In the genomic region with DNA sequence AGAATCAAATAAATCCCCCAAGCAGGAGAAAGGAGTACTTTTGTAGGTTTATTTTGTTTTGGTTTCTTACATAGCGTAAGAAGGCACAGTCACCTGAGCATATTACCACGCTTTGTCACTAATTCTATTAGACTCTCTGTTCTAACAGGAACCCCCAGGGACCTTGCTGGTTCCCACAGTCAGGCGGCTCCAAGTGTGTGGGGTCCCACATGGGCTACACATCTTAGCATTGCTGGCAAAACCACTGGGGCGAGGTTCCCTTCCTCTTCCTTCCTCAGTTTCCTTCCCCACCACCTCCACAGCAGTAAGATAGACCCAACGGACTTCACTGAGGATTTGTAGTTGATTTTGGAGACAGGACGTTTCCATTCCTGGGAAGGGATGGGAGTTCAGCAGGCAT, we compare ENCODE assay signal across 32 cellular contexts. TPM values are rescaled to one million over a fixed set of nuclear protein-coding genes. Genes with fewer than 3 reads are reported as not detected.
"Had no signal": no experiment of that assay in that cellular context is flagged by ENCODE, and none has a peak within 500 bp of the region (broad histone marks: within the 10 kb centered on the region; RNA-seq: fewer than 3 reads in every experiment).

No MANE protein-coding gene starts in this region.

- H3K36me3 Mint-ChIP-seq: activated naive CD8-positive, alpha-beta T cell; immature natural killer cell; natural killer cell treated with Interleukin-12 subunit alpha and Interleukin-12 subunit beta and Interleukin-15 and Interleukin-18, amount 100 ng/mL, for 72 hours; stimulated activated naive B cell treated with anti-CD40 and anti-IgM and Interleukin-4, amounts not matched to agents 10 μg/mL and 1 μg/mL and 100 μg/mL, for 72 hours had no signal

- H3K4me3 Mint-ChIP-seq: activated CD4-positive, alpha-beta T cell treated with anti-CD3 and anti-CD28 coated beads for 36 hours; activated naive CD8-positive, alpha-beta T cell; effector memory CD8-positive, alpha-beta T cell; immature natural killer cell; natural killer cell treated with Interleukin-12 subunit alpha and Interleukin-12 subunit beta and Interleukin-15 and Interleukin-18, amount 100 ng/mL, for 72 hours; stimulated activated naive B cell treated with anti-CD40 and anti-IgM and Interleukin-4, amounts not matched to agents 10 μg/mL and 1 μg/mL and 100 μg/mL, for 72 hours; type B pancreatic cell had no signal

- H3K27me3 ChIP-seq: colonic mucosa, ovary had no signal

- ATAC-seq: activated CD4-positive, alpha-beta T cell treated with anti-CD3 and anti-CD28 coated beads for 36 hours; effector memory CD8-positive, alpha-beta T cell; lower lobe of right lung; mucosa of descending colon; natural killer cell treated with Interleukin-12 subunit alpha and Interleukin-12 subunit beta and Interleukin-15 and Interleukin-18, amount 100 ng/mL, for 72 hours; stimulated activated naive B cell treated with anti-CD40 and anti-IgM and Interleukin-4, amounts not matched to agents 10 μg/mL and 1 μg/mL and 100 μg/mL, for 72 hours had no signal

- H3K4me3 ChIP-seq: colonic mucosa, gastroesophageal sphincter, lower lobe of right lung, mucosa of descending colon, ovary had no signal

- H3K27ac Mint-ChIP-seq: activated CD4-positive, alpha-beta T cell treated with anti-CD3 and anti-CD28 coated beads for 36 hours; activated naive CD8-positive, alpha-beta T cell; effector memory CD8-positive, alpha-beta T cell; immature natural killer cell; natural killer cell treated with Interleukin-12 subunit alpha and Interleukin-12 subunit beta and Interleukin-15 and Interleukin-18, amount 100 ng/mL, for 72 hours; progenitor cell of endocrine pancreas; stimulated activated naive B cell treated with anti-CD40 and anti-IgM and Interleukin-4, amounts not matched to agents 10 μg/mL and 1 μg/mL and 100 μg/mL, for 72 hours; type B pancreatic cell had no signal

- H3K4me1 Mint-ChIP-seq: activated CD4-positive, alpha-beta T cell treated with anti-CD3 and anti-CD28 coated beads for 36 hours; immature natural killer cell; stimulated activated naive B cell treated with anti-CD40 and anti-IgM and Interleukin-4, amounts not matched to agents 10 μg/mL and 1 μg/mL and 100 μg/mL, for 72 hours had no signal

- H3K27me3 Mint-ChIP-seq: activated CD4-positive, alpha-beta T cell treated with anti-CD3 and anti-CD28 coated beads for 36 hours had no signal

- H3K36me3 ChIP-seq: colonic mucosa, gastroesophageal sphincter, lower lobe of right lung, ovary had no signal

- H3K4me1 ChIP-seq: colonic mucosa, lower lobe of right lung had no signal

- H3K27ac ChIP-seq: colonic mucosa, lower lobe of right lung, ovary had no signal

- DNase-seq: activated CD4-positive, alpha-beta T cell treated with anti-CD3 and anti-CD28 coated beads for 36 hours; activated CD4-positive, alpha-beta T cell treated with anti-CD3 and anti-CD28 coated beads, Interleukin-2, amount 50 U/mL, for 48 hours; activated CD4-positive, CD25-positive, alpha-beta regulatory T cell; activated CD8-positive, alpha-beta memory T cell treated with anti-CD3 and anti-CD28 coated beads for 24 hours; activated effector memory CD4-positive, alpha-beta T cell treated with Interleukin-2 at 50 U/mL for 16 hours; activated naive CD4-positive, alpha-beta T cell treated with Interleukin-2 at 50 U/mL for 16 hours; anterior cingulate cortex; cerebellar nuclear complex; colonic mucosa; effector memory CD8-positive, alpha-beta T cell; hypothalamus; immature natural killer cell; kidney; lower lobe of right lung; mesenchymal stem cell; mucosa of descending colon; ovary; stimulated activated CD4-positive, alpha-beta T cell treated with anti-CD3 and anti-CD28 coated beads, Interleukin-15, amount 100 ng/mL, for 24 hours; stimulated activated CD4-positive, alpha-beta T cell treated with anti-CD3 and anti-CD28 coated beads, Interleukin-2, amount 100 ng/mL, for 24 hours; stimulated activated naive B cell treated with anti-CD40 and anti-IgM and Interleukin-4, amounts not matched to agents 10 μg/mL and 1 μg/mL and 100 μg/mL, for 72 hours had no signal

- H3K9me3 Mint-ChIP-seq: natural killer cell treated with Interleukin-12 subunit alpha and Interleukin-12 subunit beta and Interleukin-15 and Interleukin-18, amount 100 ng/mL, for 72 hours had no signal

- H3K9me3 ChIP-seq: colonic mucosa, gastroesophageal sphincter, lower lobe of right lung, mucosa of descending colon, ovary had no signal

RNA-seq across cellular contexts. Expression of a gene that starts 49.1 kb away (rescaled TPM):
- total RNA-seq: activated CD4-positive, alpha-beta T cell treated with anti-CD3 and anti-CD28 coated beads for 36 hours; bronchial epithelial cell; endothelial cell of umbilical vein; fibroblast of lung; fibroblast of villous mesenchyme; myocyte; renal cortical epithelial cell; T-helper 1 cell treated with Interleukin-12 subunit alpha and Interleukin-12 subunit beta and Interleukin-4 antibody, amounts not matched to agents 30 ng/mL and 1 ng/mL, for 36 hours had no signal
